Comparison of ENCODE assay signal across 30 cellular contexts in genomic region chr3:168205451-168205850, GRCh38.
"Had no signal": no experiment of that assay in that cellular context is flagged by ENCODE, and none has a peak within 500 bp of the region (broad histone marks: within the 10 kb centered on the region; RNA-seq: fewer than 3 reads in every experiment).

No MANE protein-coding gene starts in this region.

- H3K9me3 ChIP-seq: adrenal gland, body of pancreas, esophagus muscularis mucosa, gastrocnemius medialis, heart left ventricle had no signal

- DNase-seq: activated B cell treated with CpG ODN at 0.5 μM for 24 hours; activated CD4-positive, alpha-beta memory T cell treated with anti-CD3 and anti-CD28 coated beads for 36 hours; activated CD4-positive, alpha-beta T cell treated with anti-CD3 and anti-CD28 coated beads for 36 hours; activated CD4-positive, alpha-beta T cell treated with anti-CD3 and anti-CD28 coated beads, Interleukin-2, amount 10 ng/mL, durations not matched to agents 24 days and 14 days; activated CD8-positive, alpha-beta memory T cell treated with anti-CD3 and anti-CD28 coated beads, Interleukin-2, amount 10 ng/mL, durations not matched to agents 7 days and 5 days; activated CD8-positive, alpha-beta memory T cell treated with anti-CD3 and anti-CD28 coated beads, Interleukin-2, amount 50 U/mL, for 4 hours; activated CD8-positive, alpha-beta T cell treated with anti-CD3 and anti-CD28 coated beads, Interleukin-2, amount 10 ng/mL, durations not matched to agents 7 days and 5 days; activated effector memory CD4-positive, alpha-beta T cell treated with anti-CD3 and anti-CD28 coated beads, Interleukin-2, amount 50 U/mL, for 16 hours; activated naive CD4-positive, alpha-beta T cell treated with anti-CD3 and anti-CD28 coated beads for 36 hours; activated naive CD8-positive, alpha-beta T cell treated with anti-CD3 and anti-CD28 coated beads for 36 hours; activated naive CD8-positive, alpha-beta T cell treated with anti-CD3 and anti-CD28 coated beads, Interleukin-2, amount 50 U/mL, for 24 hours; activated T-cell treated with anti-CD3 and anti-CD28 coated beads, Interleukin-2, amount 50 U/mL, for 1 hour; activated T-cell treated with anti-CD3 and anti-CD28 coated beads, Interleukin-2, amount 50 U/mL, for 48 hours; adrenal gland; amygdala; aorta; body of pancreas; caudate nucleus; cortex of kidney; dermis blood vessel endothelial cell; effector CD4-positive, alpha-beta T cell; effector memory CD8-positive, alpha-beta T cell; erythroblast; foreskin keratinocyte; gastrocnemius medialis; glutamatergic neuron; heart left ventricle; T1000; WERI-Rb-1 had no signal

- H3K27ac ChIP-seq: adrenal gland, body of pancreas, esophagus muscularis mucosa, foreskin keratinocyte, gastrocnemius medialis, heart left ventricle, WERI-Rb-1 had no signal

- H3K4me1 ChIP-seq: adrenal gland, body of pancreas, esophagus muscularis mucosa, foreskin keratinocyte, gastrocnemius medialis, heart left ventricle had no signal

- H3K36me3 ChIP-seq: adrenal gland, esophagus muscularis mucosa, gastrocnemius medialis, heart left ventricle, WERI-Rb-1 had no signal

- H3K4me3 ChIP-seq: adrenal gland, body of pancreas, esophagus muscularis mucosa, gastrocnemius medialis, heart left ventricle had no signal
